ENCODE assay signal across 8 cellular contexts in the genomic region with DNA sequence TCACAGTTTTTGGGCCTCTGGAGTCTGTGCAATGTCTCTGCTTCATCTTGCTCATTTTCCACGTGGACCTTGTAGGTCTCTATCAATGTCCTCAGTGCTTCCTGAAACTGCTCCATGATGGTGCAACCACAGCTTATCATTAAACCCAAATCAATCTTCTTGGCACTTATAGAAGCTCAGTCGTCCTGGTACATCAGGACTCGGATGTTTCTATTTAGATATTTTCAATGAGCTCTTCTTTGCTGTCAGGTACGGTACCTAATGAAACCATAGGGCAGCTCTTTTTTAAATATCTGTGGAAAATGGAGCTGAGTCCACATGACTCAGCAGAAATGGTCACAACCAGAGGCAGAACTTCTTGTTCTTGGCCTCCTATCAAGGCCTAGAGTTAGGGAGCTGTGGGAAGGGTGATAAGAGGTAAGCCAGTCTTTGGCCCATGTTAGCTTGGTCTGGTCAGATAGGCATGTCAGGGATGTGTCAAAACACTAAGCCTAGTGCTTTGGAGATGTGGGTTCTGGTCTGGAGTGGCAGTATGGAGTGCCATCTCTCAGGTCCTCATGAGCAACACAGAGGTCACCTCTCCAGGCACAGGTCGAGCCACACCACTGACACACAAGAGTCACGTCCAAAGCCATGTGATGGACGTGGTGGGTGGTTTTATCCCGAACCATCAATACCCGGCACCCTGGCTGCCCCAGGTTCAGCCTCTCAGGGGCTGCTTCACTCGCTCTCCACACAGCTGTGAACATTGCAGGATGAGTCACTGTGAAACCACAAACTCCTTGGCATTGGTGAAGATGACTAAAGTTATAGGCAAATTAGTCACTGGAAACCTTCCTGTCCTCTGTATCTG.
A peak's percentile ranks its signal among the peaks of the same experiment; 100 is the strongest.
DNase-seq lines count a peak whose midpoint lies in the region; ATAC-seq and TF ChIP-seq lines count a peak whose summit lies in the region.

No MANE protein-coding gene starts in this region.

- peak overlapping the region; percentile 93 for H4K5ac ChIP-seq in IMR-90 (ENCODE audit: low read depth, low read length)

- peaks cover 0 to 17% (median 0%) of the 10 kb centered on the region in 5 donors for H3K27me3 Mint-ChIP-seq in naive thymus-derived CD4-positive, alpha-beta T cell

- H4K20me1 ChIP-seq in IMR-90 (ENCODE audit: insufficient read depth, low read length), result no peaks in the 10 kb centered on the region

- peak overlapping the region; percentile 81 for H2AK9ac ChIP-seq in IMR-90 (replicated peaks; ENCODE audit: low read depth, low read length, poor library complexity)

- H3K27ac ChIP-seq in IMR-90 (ENCODE audit: insufficient read depth, low read length), result peak overlapping the region; percentile 83
- no peak overlapping the region for H3K27ac ChIP-seq in naive thymus-derived CD4-positive, alpha-beta T cell (ENCODE audit: low read depth, low read length)
- H3K27ac ChIP-seq in thymus (ENCODE audit: low read depth), result peak overlapping the region; percentile 81

- POLR2A ChIA-PET in IMR-90 (lab: Charles Lee; ENCODE audit: unreplicated experiment), result interaction anchor here (1.0 to 1.5 kb wide), 2 partner anchors 25 to 137 kb away, joined by 3 read pairs; no protein-coding TSS in a partner anchor
- POLR2A ChIA-PET in naive thymus-derived CD4-positive, alpha-beta T cell (lab: Charles Lee), result no interaction called here

- H2BK20ac ChIP-seq in IMR-90 (ENCODE audit: low read depth, low read length), result peak overlapping the region; percentile 99

- peak overlapping the region; percentile 99 for H4K91ac ChIP-seq in IMR-90 (ENCODE audit: insufficient read depth, low read depth, low read length)

- H3K4ac ChIP-seq in IMR-90 (ENCODE audit: low read depth, low read length), result peak overlapping the region; percentile 99

- H2AFZ ChIP-seq in IMR-90 (replicated peaks; ENCODE audit: low read length, poor library complexity), result peak overlapping the region; percentile 68

- H3K9ac ChIP-seq in IMR-90 (ENCODE audit: low read depth, low read length), result peak overlapping the region; percentile 22; the same call in 1 of the 2 replicates

- H3K9me3 ChIP-seq in IMR-90 (ENCODE audit: control insufficient read depth, insufficient read depth, low read length) (no peaks in the 10 kb centered on the region), thymus (ENCODE audit: control insufficient read depth) (no peaks in the 10 kb centered on the region)
- no peaks in the 10 kb centered on the region for H3K9me3 ChIP-seq in naive thymus-derived CD4-positive, alpha-beta T cell (ENCODE audit: control insufficient read depth in 2 of 3, low read length in 3 of 3)

- in situ Hi-C loops in IMR-90 (cut with MboI; ENCODE audit: low sequenced_read_pairs), result no loop called here

- H3K4me2 ChIP-seq in IMR-90 (ENCODE audit: low read depth, low read length), result peak overlapping the region; percentile 69

- H3K4me3 ChIP-seq in IMR-90 (ENCODE audit: insufficient read depth, low read depth, low read length), result no peak overlapping the region
- no peak overlapping the region for H3K4me3 ChIP-seq in choroid plexus epithelial cell (ENCODE audit: low read depth, low read length)
- no peak overlapping the region for H3K4me3 ChIP-seq in naive thymus-derived CD4-positive, alpha-beta T cell (ENCODE audit: low read length)
- H3K4me3 ChIP-seq in thymus (ENCODE audit: low read length), result no peak overlapping the region

- DNase-seq in DMS53 (lab: John Stamatoyannopoulos, UW), result peak; percentile 72
- DNase-seq in IMR-90, result peak; percentile 99
- peak in 3 of 4 experiments; percentile 8 to 28 (median 15) for DNase-seq in activated CD4-positive, CD25-positive, alpha-beta regulatory T cell (lab: John Stamatoyannopoulos, UW)
- peak; percentile 98 for DNase-seq in choroid plexus epithelial cell (ENCODE audit: low read depth)
- peak in 1 of 9 donors; percentile 66 for DNase-seq in naive thymus-derived CD4-positive, alpha-beta T cell
- no peak for DNase-seq in NCI-H1694 (lab: John Stamatoyannopoulos, UW)

- H3K36me3 ChIP-seq in IMR-90 (ENCODE audit: control insufficient read depth, insufficient read depth, low read length) (peaks cover 3% of the 10 kb centered on the region; the same call in 1 of the 2 replicates), thymus (ENCODE audit: control insufficient read depth, insufficient read depth) (peaks cover 4% of the 10 kb centered on the region)
- H3K36me3 ChIP-seq in naive thymus-derived CD4-positive, alpha-beta T cell (ENCODE audit: control insufficient read depth in 2 of 3, insufficient read depth in 3 of 3, low read length in 3 of 3), result no peaks in the 10 kb centered on the region

- peaks cover 0 to 21% (median 6%) of the 10 kb centered on the region in 7 donors for H3K4me1 Mint-ChIP-seq in naive thymus-derived CD4-positive, alpha-beta T cell

- peak overlapping the region; percentile 100 for H3K23ac ChIP-seq in IMR-90 (ENCODE audit: low read depth, low read length)

- peak overlapping the region; percentile 98 for H2BK5ac ChIP-seq in IMR-90 (ENCODE audit: low read depth, low read length, poor library complexity, severe bottlenecking)

- H3K9me3 Mint-ChIP-seq in naive thymus-derived CD4-positive, alpha-beta T cell, result peaks cover 0 to 2% (median 0%) of the 10 kb centered on the region in 11 donors

- peak overlapping the region; percentile 96 for H3K18ac ChIP-seq in IMR-90 (ENCODE audit: low read depth, low read length)

- H3K4me3 Mint-ChIP-seq in naive thymus-derived CD4-positive, alpha-beta T cell, result peak overlapping the region in 1 of 10 donors; percentile 13

- peak overlapping the region; percentile 99 for H2BK120ac ChIP-seq in IMR-90 (ENCODE audit: low read depth, low read length)

- no peak for TF ChIP-seq POLR2A in IMR-90 (IDR thresholded peaks at IDR 0.05; ENCODE audit: low read depth, low read length)

- TF ChIP-seq CTCF in IMR-90 (conservative IDR thresholded peaks at IDR 0.05; ENCODE audit: low read depth, low read length), result no peak
- TF ChIP-seq CTCF in choroid plexus epithelial cell (conservative IDR thresholded peaks at IDR 0.05; ENCODE audit: low read depth, low read length), result no peak

- CTCF ChIA-PET in IMR-90 (lab: Yijun Ruan, JAX), result interaction anchor here (1.0 to 1.8 kb wide), 2 partner anchors 235 to 297 kb away, joined by 3 to 8 read pairs; no protein-coding TSS in a partner anchor
- CTCF ChIA-PET in naive thymus-derived CD4-positive, alpha-beta T cell (lab: Charles Lee), result interaction anchor here (0.6 kb wide), 1 partner anchor 260 kb away, joined by 3 read pairs; no protein-coding TSS in a partner anchor

- H3K36me3 Mint-ChIP-seq in naive thymus-derived CD4-positive, alpha-beta T cell, result peaks cover 0 to 8% (median 0%) of the 10 kb centered on the region in 5 donors

- intact Hi-C loops in IMR-90 (cut with micrococcal nuclease), result loop anchor here (1.0 to 2.0 kb wide), 4 partner anchors 43 to 140 kb away; no protein-coding TSS in a partner anchor
- intact Hi-C loops in naive thymus-derived CD4-positive, alpha-beta T cell (cut with micrococcal nuclease), result loop anchor here in 1 of 2 donors (5.0 kb wide), 2 partner anchors 66 to 139 kb away; partner anchors contain the start of gene HIPK2

- peak overlapping the region; percentile 92 for H2AK5ac ChIP-seq in IMR-90 (ENCODE audit: low read depth, low read length)

- H3K14ac ChIP-seq in IMR-90 (replicated peaks; ENCODE audit: low read depth, low read length), result peak overlapping the region; percentile 91

- peaks cover 31% of the 10 kb centered on the region for H3K9me1 ChIP-seq in IMR-90 (ENCODE audit: insufficient read depth, low read length)

- H3K56ac ChIP-seq in IMR-90 (ENCODE audit: extremely low read depth, insufficient read depth, low read length), result peak overlapping the region; percentile 91

- ATAC-seq in GM21529 (IDR thresholded peaks at IDR 0.05; ENCODE audit: unreplicated experiment), result peak; percentile 80
- ATAC-seq in IMR-90 (ENCODE audit: low read depth), result peak; percentile 68
- peak; percentile 90 for ATAC-seq in naive thymus-derived CD4-positive, alpha-beta T cell

- no TSS peak for BruUV-seq in IMR-90 (replicated peaks; lab: Mats Ljungman, UMichigan)

- peaks cover 0 to 16% of the 10 kb centered on the region in 2 experiments; a peak in 2 of 4 replicates for H3K79me1 ChIP-seq in IMR-90 (ENCODE audit: low read depth in 1 of 2, low read length in 2 of 2)

- peaks cover 28% of the 10 kb centered on the region for H3K4me1 ChIP-seq in IMR-90 (ENCODE audit: control insufficient read depth, insufficient read depth, low read length)
- peaks cover 0 to 6% of the 10 kb centered on the region in 2 donors for H3K4me1 ChIP-seq in naive thymus-derived CD4-positive, alpha-beta T cell (ENCODE audit: control insufficient read depth in 2 of 2, insufficient read depth in 2 of 2, low read length in 2 of 2)
- peaks cover 16% of the 10 kb centered on the region for H3K4me1 ChIP-seq in thymus (ENCODE audit: control insufficient read depth, insufficient read depth, low read length)

- peak overlapping the region in 2 of 9 donors; percentile 15 to 31 for H3K27ac Mint-ChIP-seq in naive thymus-derived CD4-positive, alpha-beta T cell

- peak overlapping the region; percentile 92; the same call in 2 of the 3 replicates for H2BK15ac ChIP-seq in IMR-90 (ENCODE audit: low read depth, low read length)

- 44% methylated on average over 1 of the region's 10 CpGs; no CpG with 5 or more reads in 1 of the 2 experiments for WGBS in IMR-90 (ENCODE audit: extremely low coverage in 2 of 2, insufficient read length in 1 of 2), 2 experiments
- 64% methylated on average over 10 of the region's 10 CpGs for WGBS in thymus

- dilution Hi-C loops in IMR-90 (cut with HindIII; ENCODE audit: low sequenced_read_pairs, unreplicated experiment), result no loop called here

- H3K27me3 ChIP-seq in IMR-90 (ENCODE audit: control insufficient read depth, insufficient read depth, low read length) (no peaks in the 10 kb centered on the region), thymus (ENCODE audit: control insufficient read depth, insufficient read depth) (no peaks in the 10 kb centered on the region)
- no peaks in the 10 kb centered on the region for H3K27me3 ChIP-seq in naive thymus-derived CD4-positive, alpha-beta T cell (ENCODE audit: control insufficient read depth in 2 of 2, insufficient read depth in 2 of 2, low read length in 2 of 2)

- peak overlapping the region; percentile 49 to 95 for H4K8ac ChIP-seq in IMR-90 (ENCODE audit: low read depth in 2 of 2, low read length in 2 of 2)

- TF ChIP-seq RAD21 in IMR-90 (IDR thresholded peaks at IDR 0.05; ENCODE audit: low read length), result 0 out of 2 replicates have a peak, but pooled peaks have one; percentile 14

TF ChIP-seq in IMR-90, 13 proteins besides CTCF, POLR2A, EP300 and RAD21 (continues in another document):
- TF ChIP-seq SMC3 (IDR thresholded peaks at IDR 0.05; ENCODE audit: low read depth, low read length) (no peak), NFE2L2 (IDR thresholded peaks at IDR 0.05; ENCODE audit: low read depth, low read length) (peak; percentile 100), CHD1 (IDR thresholded peaks at IDR 0.05; ENCODE audit: low read depth, low read length) (no peak), MAFK (IDR thresholded peaks at IDR 0.05; ENCODE audit: low read depth, low read length) (peak; percentile 98), RCOR1 (IDR thresholded peaks at IDR 0.05; ENCODE audit: insufficient replicate concordance, low read length) (peak; percentile 78), CEBPB (IDR thresholded peaks at IDR 0.05; ENCODE audit: low read depth, low read length) (no peak; the same call in none of the 2 replicates), RFX5 (IDR thresholded peaks at IDR 0.05; ENCODE audit: low read depth, low read length) (no peak)
